ENCODE assay signal across 12 cellular contexts in genomic region chr16:67391424-67392300, GRCh38. TPM values are rescaled to one million over a fixed set of nuclear protein-coding genes. Genes with fewer than 3 reads are reported as not detected.
A peak's percentile ranks its signal among the peaks of the same experiment; 100 is the strongest.
DNase-seq lines count a peak whose midpoint lies in the region; ATAC-seq and TF ChIP-seq lines count a peak whose summit lies in the region.
"Had no signal": no experiment of that assay in that cellular context is flagged by ENCODE, and none has a peak within 500 bp of the region (broad histone marks: within the 10 kb centered on the region; RNA-seq: fewer than 3 reads in every experiment).

No MANE protein-coding gene starts in this region.

- H3K27ac Mint-ChIP-seq in CD14-positive monocyte, result peak overlapping the region in 6 of 7 donors; percentile 19 to 95 (median 88)
- H3K27ac Mint-ChIP-seq in nephron, result peak overlapping the region; percentile 36 to 83 (median 77)
- no peak overlapping the region for H3K27ac Mint-ChIP-seq in activated naive CD4-positive, alpha-beta T cell treated with anti-CD3 and anti-CD28 coated beads, Interleukin-2, amount 10 ng/mL, durations not matched to agents 7 days and 5 days

- DNase-seq in CD14-positive monocyte (ENCODE audit: low spot score), result no peak
- peak; percentile 60 for DNase-seq in M059J (ENCODE audit: low read depth)
- peak; percentile 9 for DNase-seq in epidermal melanocyte (ENCODE audit: insufficient read length, low spot score)
- no peak for DNase-seq in activated naive CD4-positive, alpha-beta T cell treated with anti-CD3 and anti-CD28 coated beads, Interleukin-2, amount 10 ng/mL, durations not matched to agents 7 days and 5 days
- no peak for DNase-seq in foreskin fibroblast
- no peak for DNase-seq in T-helper 9 cell
- DNase-seq: activated naive CD4-positive, alpha-beta T cell; NCI-H187 treated with DMSO at 0.1 percent for 48 hours; T-helper 2 cell had no signal

- TF ChIP-seq CTCF in CD14-positive monocyte (IDR thresholded peaks at IDR 0.05), result no peak
- TF ChIP-seq CTCF in nephron (IDR thresholded peaks at IDR 0.05; ENCODE audit: unreplicated experiment in 3 of 3), result no peak
- TF ChIP-seq CTCF in foreskin fibroblast (IDR thresholded peaks at IDR 0.05; ENCODE audit: low read depth, low read length), result no peak

- H3K27me3 Mint-ChIP-seq in CD14-positive monocyte (ENCODE audit: low read depth in 3 of 3), result peaks cover 19 to 49% (median 30%) of the 10 kb centered on the region in 3 donors
- peaks cover 18% of the 10 kb centered on the region for H3K27me3 Mint-ChIP-seq in nephron (ENCODE audit: low read depth)
- H3K27me3 Mint-ChIP-seq in activated naive CD4-positive, alpha-beta T cell treated with anti-CD3 and anti-CD28 coated beads, Interleukin-2, amount 10 ng/mL, durations not matched to agents 7 days and 5 days, result peaks cover 97% of the 10 kb centered on the region

- CTCF ChIA-PET in activated naive CD4-positive, alpha-beta T cell treated with anti-CD3 and anti-CD28 coated beads, Interleukin-2, amount 10 ng/mL, durations not matched to agents 7 days and 5 days (lab: Charles Lee), result interaction anchor here (0.8 to 4.2 kb wide), 5 partner anchors 8 to 131 kb away, joined by 3 to 18 read pairs (median 4); no protein-coding TSS in a partner anchor

- peaks cover 16 to 26% of the 10 kb centered on the region in 2 donors for H3K36me3 Mint-ChIP-seq in CD14-positive monocyte
- H3K36me3 Mint-ChIP-seq in nephron (ENCODE audit: low read depth), result no peaks in the 10 kb centered on the region
- H3K36me3 Mint-ChIP-seq in activated naive CD4-positive, alpha-beta T cell treated with anti-CD3 and anti-CD28 coated beads, Interleukin-2, amount 10 ng/mL, durations not matched to agents 7 days and 5 days, result no peaks in the 10 kb centered on the region

- peaks cover 67% of the 10 kb centered on the region for H3K4me1 Mint-ChIP-seq in CD14-positive monocyte
- H3K4me1 Mint-ChIP-seq in nephron, result peaks cover 31% of the 10 kb centered on the region
- H3K4me1 Mint-ChIP-seq in activated naive CD4-positive, alpha-beta T cell treated with anti-CD3 and anti-CD28 coated beads, Interleukin-2, amount 10 ng/mL, durations not matched to agents 7 days and 5 days, result peaks cover 10% of the 10 kb centered on the region

- H3K4me3 Mint-ChIP-seq in CD14-positive monocyte (peak overlapping the region; percentile 39 to 92), nephron (peak overlapping the region; percentile 78 to 83 (median 79))
- H3K4me3 Mint-ChIP-seq in activated naive CD4-positive, alpha-beta T cell treated with anti-CD3 and anti-CD28 coated beads, Interleukin-2, amount 10 ng/mL, durations not matched to agents 7 days and 5 days, result no peak overlapping the region

- no peak for ATAC-seq in HG03135 (IDR thresholded peaks at IDR 0.05; ENCODE audit: unreplicated experiment)

- intact Hi-C loops in CD14-positive monocyte (cut with micrococcal nuclease), result no loop called here

- peaks cover 0 to 8% (median 0%) of the 10 kb centered on the region in 7 donors for H3K9me3 Mint-ChIP-seq in CD14-positive monocyte
- H3K9me3 Mint-ChIP-seq in nephron, result no peaks in the 10 kb centered on the region
- no peaks in the 10 kb centered on the region for H3K9me3 Mint-ChIP-seq in activated naive CD4-positive, alpha-beta T cell treated with anti-CD3 and anti-CD28 coated beads, Interleukin-2, amount 10 ng/mL, durations not matched to agents 7 days and 5 days

- H3K4me3 ChIP-seq in foreskin fibroblast (ENCODE audit: low read depth in 1 of 2, low read length in 2 of 2), result no peak overlapping the region

RNA-seq across cellular contexts. Expression of gene TPPP3, which starts 1.6 kb away (rescaled TPM):
- 100 to 1,000 TPM in 1 of 2 donors, 10 to 100 TPM in 1; 63.1 to 123 TPM for polyA plus RNA-seq in CD14-positive monocyte
- 0.47 and 0.69 TPM in 2 replicates for total RNA-seq in M059J (2014; rRNA removed; shearing (Covaris generic))
- total RNA-seq: Daoy had no signal

RNA-seq across cellular contexts. Expression of gene ZDHHC1, which starts 24.6 kb away (rescaled TPM):
- polyA plus RNA-seq in CD14-positive monocyte, result 10 to 100 TPM in 1 of 2 donors, 1 to 10 TPM in 1; 6.0 to 14.2 TPM
- 2.0 and 2.3 TPM in 2 replicates for total RNA-seq in M059J (2014; rRNA removed; shearing (Covaris generic))

RNA-seq across cellular contexts. Expression of gene HSD11B2, which starts 39.3 kb away (rescaled TPM):
- not detected for polyA plus RNA-seq in CD14-positive monocyte
- 0.25 and 0.30 TPM in 2 replicates for total RNA-seq in M059J (2014; rRNA removed; shearing (Covaris generic))
- total RNA-seq: Daoy had no signal

Comparison
In these comparisons a context has a peak if more than half of its experiments do, and no peak if none do; other contexts are left out.
1. DNase-seq: peak in M059J (single experiment) and epidermal melanocyte (single experiment); none in CD14-positive monocyte (single experiment), activated naive CD4-positive, alpha-beta T cell treated with anti-CD3 and anti-CD28 coated beads, Interleukin-2, amount 10 ng/mL, durations not matched to agents 7 days and 5 days (single experiment), foreskin fibroblast (0 of 2) and T-helper 9 cell (single experiment).